ENCODE assay signal across 1 cellular context in the genomic region with DNA sequence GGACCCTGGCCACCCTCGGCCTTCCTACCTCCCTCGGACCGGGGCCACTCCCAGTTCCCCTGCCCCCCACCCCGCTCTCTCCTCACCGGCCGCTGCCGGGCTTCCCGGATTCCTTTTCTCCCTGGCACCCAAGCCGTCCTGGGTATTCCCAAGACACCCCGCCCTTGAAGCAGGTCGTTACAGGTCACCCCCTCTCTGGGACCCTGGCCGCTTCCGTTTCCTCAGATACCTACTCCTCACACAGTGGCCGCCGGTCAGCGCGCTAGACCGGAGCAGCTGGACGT.
TF ChIP-seq lines count a peak whose summit lies in the region.

No MANE protein-coding gene starts in this region.

TF ChIP-seq in H1, 55 proteins besides CTCF, POLR2A, EP300 and RAD21 (continued from another document):
- TF ChIP-seq SP4 (IDR thresholded peaks at IDR 0.05; ENCODE audit: low read length) (no peak), HDAC2 (IDR thresholded peaks at IDR 0.05; ENCODE audit: borderline replicate concordance in 1 of 2, low read depth in 2 of 2, low read length in 2 of 2) (peak in 1 of 2 experiments; percentile 40; a peak in 1 of 4 replicates), KDM4A (IDR thresholded peaks at IDR 0.05; ENCODE audit: low read depth, low read length, severe bottlenecking) (peak; percentile 84), RFX5 (IDR thresholded peaks at IDR 0.05; ENCODE audit: borderline replicate concordance, low read depth, low read length) (no peak), HDAC6 (IDR thresholded peaks at IDR 0.05; ENCODE audit: low read depth, low read length) (no peak), BRCA1 (IDR thresholded peaks at IDR 0.05; ENCODE audit: low read depth, low read length) (no peak), SIRT6 (IDR thresholded peaks at IDR 0.05; ENCODE audit: low read length) (no peak), SP1 (IDR thresholded peaks at IDR 0.05; ENCODE audit: low read depth, low read length) (no peak), CHD2 (IDR thresholded peaks at IDR 0.05; ENCODE audit: low read length) (no peak), KDM5A (IDR thresholded peaks at IDR 0.05; ENCODE audit: low read length) (no peak), NRF1 (IDR thresholded peaks at IDR 0.05; ENCODE audit: low read depth, low read length) (no peak), SUZ12 (IDR thresholded peaks at IDR 0.05; ENCODE audit: low read length) (no peak), CEBPB (IDR thresholded peaks at IDR 0.05; ENCODE audit: low read depth, low read length) (no peak), RBBP5 (IDR thresholded peaks at IDR 0.05; ENCODE audit: borderline replicate concordance, low read depth, low read length) (peak; percentile 8; the same call in 1 of the 2 replicates), CREB1 (IDR thresholded peaks at IDR 0.05) (no peak), FOSL1 (IDR thresholded peaks at IDR 0.05; ENCODE audit: insufficient read depth, low read depth, low read length) (no peak), SIN3A (conservative IDR thresholded peaks at IDR 0.05 in 1 of 2, IDR thresholded peaks at IDR 0.05 in 1 of 2; ENCODE audit: low read depth in 1 of 2, low read length in 2 of 2) (0 out of 4 replicates have a peak, but pooled peaks of 1 of the 2 experiments have one; percentile 0), SP2 (IDR thresholded peaks at IDR 0.05; ENCODE audit: low read length) (no peak), EZH2 (IDR thresholded peaks at IDR 0.05; ENCODE audit: low read depth, low read length, severe bottlenecking) (no peak), GABPA (IDR thresholded peaks at IDR 0.05; ENCODE audit: borderline replicate concordance, insufficient read depth, low read length) (no peak), NANOG (IDR thresholded peaks at IDR 0.05; ENCODE audit: insufficient read depth, low read depth, low read length, poor library complexity, severe bottlenecking) (no peak)
- TF ChIP-seq, protein P1, sequence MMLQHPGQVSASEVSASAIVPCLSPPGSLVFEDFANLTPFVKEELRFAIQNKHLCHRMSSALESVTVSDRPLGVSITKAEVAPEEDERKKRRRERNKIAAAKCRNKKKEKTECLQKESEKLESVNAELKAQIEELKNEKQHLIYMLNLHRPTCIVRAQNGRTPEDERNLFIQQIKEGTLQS (IDR thresholded peaks at IDR 0.05; ENCODE audit: insufficient read depth, low read depth, low read length) = no peak
- TF ChIP-seq, protein P2, sequence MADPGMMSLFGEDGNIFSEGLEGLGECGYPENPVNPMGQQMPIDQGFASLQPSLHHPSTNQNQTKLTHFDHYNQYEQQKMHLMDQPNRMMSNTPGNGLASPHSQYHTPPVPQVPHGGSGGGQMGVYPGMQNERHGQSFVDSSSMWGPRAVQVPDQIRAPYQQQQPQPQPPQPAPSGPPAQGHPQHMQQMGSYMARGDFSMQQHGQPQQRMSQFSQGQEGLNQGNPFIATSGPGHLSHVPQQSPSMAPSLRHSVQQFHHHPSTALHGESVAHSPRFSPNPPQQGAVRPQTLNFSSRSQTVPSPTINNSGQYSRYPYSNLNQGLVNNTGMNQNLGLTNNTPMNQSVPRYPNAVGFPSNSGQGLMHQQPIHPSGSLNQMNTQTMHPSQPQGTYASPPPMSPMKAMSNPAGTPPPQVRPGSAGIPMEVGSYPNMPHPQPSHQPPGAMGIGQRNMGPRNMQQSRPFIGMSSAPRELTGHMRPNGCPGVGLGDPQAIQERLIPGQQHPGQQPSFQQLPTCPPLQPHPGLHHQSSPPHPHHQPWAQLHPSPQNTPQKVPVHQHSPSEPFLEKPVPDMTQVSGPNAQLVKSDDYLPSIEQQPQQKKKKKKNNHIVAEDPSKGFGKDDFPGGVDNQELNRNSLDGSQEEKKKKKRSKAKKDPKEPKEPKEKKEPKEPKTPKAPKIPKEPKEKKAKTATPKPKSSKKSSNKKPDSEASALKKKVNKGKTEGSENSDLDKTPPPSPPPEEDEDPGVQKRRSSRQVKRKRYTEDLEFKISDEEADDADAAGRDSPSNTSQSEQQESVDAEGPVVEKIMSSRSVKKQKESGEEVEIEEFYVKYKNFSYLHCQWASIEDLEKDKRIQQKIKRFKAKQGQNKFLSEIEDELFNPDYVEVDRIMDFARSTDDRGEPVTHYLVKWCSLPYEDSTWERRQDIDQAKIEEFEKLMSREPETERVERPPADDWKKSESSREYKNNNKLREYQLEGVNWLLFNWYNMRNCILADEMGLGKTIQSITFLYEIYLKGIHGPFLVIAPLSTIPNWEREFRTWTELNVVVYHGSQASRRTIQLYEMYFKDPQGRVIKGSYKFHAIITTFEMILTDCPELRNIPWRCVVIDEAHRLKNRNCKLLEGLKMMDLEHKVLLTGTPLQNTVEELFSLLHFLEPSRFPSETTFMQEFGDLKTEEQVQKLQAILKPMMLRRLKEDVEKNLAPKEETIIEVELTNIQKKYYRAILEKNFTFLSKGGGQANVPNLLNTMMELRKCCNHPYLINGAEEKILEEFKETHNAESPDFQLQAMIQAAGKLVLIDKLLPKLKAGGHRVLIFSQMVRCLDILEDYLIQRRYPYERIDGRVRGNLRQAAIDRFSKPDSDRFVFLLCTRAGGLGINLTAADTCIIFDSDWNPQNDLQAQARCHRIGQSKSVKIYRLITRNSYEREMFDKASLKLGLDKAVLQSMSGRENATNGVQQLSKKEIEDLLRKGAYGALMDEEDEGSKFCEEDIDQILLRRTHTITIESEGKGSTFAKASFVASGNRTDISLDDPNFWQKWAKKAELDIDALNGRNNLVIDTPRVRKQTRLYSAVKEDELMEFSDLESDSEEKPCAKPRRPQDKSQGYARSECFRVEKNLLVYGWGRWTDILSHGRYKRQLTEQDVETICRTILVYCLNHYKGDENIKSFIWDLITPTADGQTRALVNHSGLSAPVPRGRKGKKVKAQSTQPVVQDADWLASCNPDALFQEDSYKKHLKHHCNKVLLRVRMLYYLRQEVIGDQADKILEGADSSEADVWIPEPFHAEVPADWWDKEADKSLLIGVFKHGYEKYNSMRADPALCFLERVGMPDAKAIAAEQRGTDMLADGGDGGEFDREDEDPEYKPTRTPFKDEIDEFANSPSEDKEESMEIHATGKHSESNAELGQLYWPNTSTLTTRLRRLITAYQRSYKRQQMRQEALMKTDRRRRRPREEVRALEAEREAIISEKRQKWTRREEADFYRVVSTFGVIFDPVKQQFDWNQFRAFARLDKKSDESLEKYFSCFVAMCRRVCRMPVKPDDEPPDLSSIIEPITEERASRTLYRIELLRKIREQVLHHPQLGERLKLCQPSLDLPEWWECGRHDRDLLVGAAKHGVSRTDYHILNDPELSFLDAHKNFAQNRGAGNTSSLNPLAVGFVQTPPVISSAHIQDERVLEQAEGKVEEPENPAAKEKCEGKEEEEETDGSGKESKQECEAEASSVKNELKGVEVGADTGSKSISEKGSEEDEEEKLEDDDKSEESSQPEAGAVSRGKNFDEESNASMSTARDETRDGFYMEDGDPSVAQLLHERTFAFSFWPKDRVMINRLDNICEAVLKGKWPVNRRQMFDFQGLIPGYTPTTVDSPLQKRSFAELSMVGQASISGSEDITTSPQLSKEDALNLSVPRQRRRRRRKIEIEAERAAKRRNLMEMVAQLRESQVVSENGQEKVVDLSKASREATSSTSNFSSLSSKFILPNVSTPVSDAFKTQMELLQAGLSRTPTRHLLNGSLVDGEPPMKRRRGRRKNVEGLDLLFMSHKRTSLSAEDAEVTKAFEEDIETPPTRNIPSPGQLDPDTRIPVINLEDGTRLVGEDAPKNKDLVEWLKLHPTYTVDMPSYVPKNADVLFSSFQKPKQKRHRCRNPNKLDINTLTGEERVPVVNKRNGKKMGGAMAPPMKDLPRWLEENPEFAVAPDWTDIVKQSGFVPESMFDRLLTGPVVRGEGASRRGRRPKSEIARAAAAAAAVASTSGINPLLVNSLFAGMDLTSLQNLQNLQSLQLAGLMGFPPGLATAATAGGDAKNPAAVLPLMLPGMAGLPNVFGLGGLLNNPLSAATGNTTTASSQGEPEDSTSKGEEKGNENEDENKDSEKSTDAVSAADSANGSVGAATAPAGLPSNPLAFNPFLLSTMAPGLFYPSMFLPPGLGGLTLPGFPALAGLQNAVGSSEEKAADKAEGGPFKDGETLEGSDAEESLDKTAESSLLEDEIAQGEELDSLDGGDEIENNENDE (IDR thresholded peaks at IDR 0.05; ENCODE audit: insufficient replicate concordance, low read length) = no peak
- TF ChIP-seq, protein P3, sequence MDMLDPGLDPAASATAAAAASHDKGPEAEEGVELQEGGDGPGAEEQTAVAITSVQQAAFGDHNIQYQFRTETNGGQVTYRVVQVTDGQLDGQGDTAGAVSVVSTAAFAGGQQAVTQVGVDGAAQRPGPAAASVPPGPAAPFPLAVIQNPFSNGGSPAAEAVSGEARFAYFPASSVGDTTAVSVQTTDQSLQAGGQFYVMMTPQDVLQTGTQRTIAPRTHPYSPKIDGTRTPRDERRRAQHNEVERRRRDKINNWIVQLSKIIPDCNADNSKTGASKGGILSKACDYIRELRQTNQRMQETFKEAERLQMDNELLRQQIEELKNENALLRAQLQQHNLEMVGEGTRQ (IDR thresholded peaks at IDR 0.05; ENCODE audit: low read length) = no peak
